In the genomic region with DNA sequence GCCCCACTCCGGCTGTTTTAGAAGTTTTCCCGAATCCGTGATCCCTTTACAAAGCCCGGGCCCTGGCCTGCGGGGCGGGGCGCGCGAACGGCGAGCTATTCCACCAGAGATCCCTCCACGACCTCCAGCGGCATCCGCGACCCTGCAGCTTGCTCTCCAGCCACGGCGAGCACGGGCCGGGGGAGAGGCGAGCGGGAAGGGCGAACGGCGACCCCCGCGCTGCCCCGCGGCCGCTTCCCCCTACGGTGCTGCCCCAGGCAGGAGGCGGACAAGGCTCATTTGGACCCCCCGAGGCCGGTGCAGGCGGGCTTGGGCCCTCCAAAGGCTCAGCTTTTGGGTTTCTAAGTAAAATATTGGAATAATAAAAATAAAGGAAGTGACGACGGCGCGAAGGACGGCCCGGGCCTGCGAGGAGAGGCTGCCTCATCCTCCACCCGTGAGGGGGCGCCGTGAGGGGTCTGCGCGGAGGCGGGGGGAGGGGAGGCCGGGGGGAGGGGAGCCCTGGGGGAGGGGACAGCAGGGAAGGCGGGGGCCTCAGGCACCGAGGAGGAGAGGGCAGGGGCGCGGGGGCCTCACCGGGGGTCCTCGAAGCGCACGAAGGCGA, we compare ENCODE assay signal across 8 cellular contexts. TPM values are rescaled to one million over a fixed set of nuclear protein-coding genes. Genes with fewer than 3 reads are reported as not detected.
DNase-seq lines count a peak whose midpoint lies in the region; ATAC-seq and TF ChIP-seq lines count a peak whose summit lies in the region.

No MANE protein-coding gene starts in this region.

- H3K4me1 ChIP-seq in ectodermal cell (ENCODE audit: control insufficient read depth, insufficient read depth, low read length): peaks cover 12% of the 10 kb centered on the region
- H3K4me1 ChIP-seq in mesodermal cell (ENCODE audit: control insufficient read depth, insufficient read depth, low read length, poor library complexity, severe bottlenecking): peaks cover 8% of the 10 kb centered on the region

- TF ChIP-seq CTCF in AG10803 (conservative IDR thresholded peaks at IDR 0.05; ENCODE audit: low read length) (no peak), WTC11 (IDR thresholded peaks at IDR 0.05) (no peak)

- POLR2A ChIA-PET in WTC11 (lab: Charles Lee): interaction anchor here (1.3 to 2.7 kb wide), 2 partner anchors 27 to 113 kb away, joined by 4 to 9 read pairs; a partner anchor contains a TSS

- H3K9me3 ChIP-seq in ectodermal cell (ENCODE audit: control insufficient read depth, low read length) (no peaks in the 10 kb centered on the region), mesodermal cell (ENCODE audit: control insufficient read depth, low read length) (no peaks in the 10 kb centered on the region)

- H3K4me3 ChIP-seq in AG10803 (ENCODE audit: low read length) (peak overlapping the region; percentile 91), ectodermal cell (ENCODE audit: insufficient read depth, low read depth, low read length) (peak overlapping the region; percentile 90), mesodermal cell (ENCODE audit: extremely low read depth, insufficient read depth, low read length, poor library complexity, severe bottlenecking) (peak overlapping the region; percentile 87)

- H3K4me1 Mint-ChIP-seq in WTC11: peaks cover 26% of the 10 kb centered on the region
- peaks cover 70% of the 10 kb centered on the region for H3K4me1 Mint-ChIP-seq in stimulated activated naive CD8-positive, alpha-beta T cell treated with anti-CD3 and anti-CD28 coated beads, Interleukin-15, amount 100 ng/mL, for 72 hours

- H3K9me3 Mint-ChIP-seq in WTC11: no peaks in the 10 kb centered on the region
- H3K9me3 Mint-ChIP-seq in stimulated activated naive CD8-positive, alpha-beta T cell treated with anti-CD3 and anti-CD28 coated beads, Interleukin-15, amount 100 ng/mL, for 72 hours: no peaks in the 10 kb centered on the region

- peaks cover 19% of the 10 kb centered on the region for H3K36me3 ChIP-seq in ectodermal cell (ENCODE audit: control insufficient read depth, insufficient read depth, low read length)
- peaks cover 42% of the 10 kb centered on the region for H3K36me3 ChIP-seq in mesodermal cell (ENCODE audit: control insufficient read depth, insufficient read depth, low read length)

- peak; percentile 40 for ATAC-seq in GM18909 (IDR thresholded peaks at IDR 0.05; ENCODE audit: poor library complexity, unreplicated experiment)
- ATAC-seq in HG03196 (IDR thresholded peaks at IDR 0.05; ENCODE audit: unreplicated experiment): peak; percentile 21
- ATAC-seq in WTC11: peak; percentile 10
- peak; percentile 56 for ATAC-seq in stimulated activated naive CD8-positive, alpha-beta T cell treated with anti-CD3 and anti-CD28 coated beads, Interleukin-15, amount 100 ng/mL, for 72 hours

- 0% methylated on average over 53 to 57 of the region's 57 CpGs for WGBS in ectodermal cell, 2 experiments
- 0 to 2% methylated on average over 36 to 37 of the region's 57 CpGs for whole genome bisulfite sequencing in mesodermal cell (ENCODE audit: insufficient coverage in 2 of 2), 2 experiments

- CTCF ChIA-PET in WTC11 (lab: Charles Lee): interaction anchor here (0.7 to 3.4 kb wide), 18 partner anchors 11 to 240 kb away, joined by 3 to 44 read pairs (median 5); a partner anchor contains a TSS

- DNase-seq in AG10803 (ENCODE audit: low read depth): peak; percentile 13
- no peak for DNase-seq in WTC11 (ENCODE audit: low spot score)
- DNase-seq in stimulated activated naive CD8-positive, alpha-beta T cell treated with anti-CD3 and anti-CD28 coated beads, Interleukin-15, amount 100 ng/mL, for 72 hours: peak in 1 of 2 donors; percentile 65
- no peak for DNase-seq in GDM1 (lab: John Stamatoyannopoulos, UW)

- H3K27ac Mint-ChIP-seq in WTC11: 0 out of 2 replicates have a peak overlapping the region, but pooled peaks have one; percentile 86
- peak overlapping the region; percentile 96 for H3K27ac Mint-ChIP-seq in stimulated activated naive CD8-positive, alpha-beta T cell treated with anti-CD3 and anti-CD28 coated beads, Interleukin-15, amount 100 ng/mL, for 72 hours

- H3K36me3 Mint-ChIP-seq in WTC11: peaks cover 28% of the 10 kb centered on the region

- H3K27ac ChIP-seq in ectodermal cell (ENCODE audit: insufficient read depth, low read depth, low read length, poor library complexity, severe bottlenecking): peak overlapping the region; percentile 89
- H3K27ac ChIP-seq in mesodermal cell (ENCODE audit: low read depth, low read length, severe bottlenecking): peak overlapping the region; percentile 88

- no peaks in the 10 kb centered on the region for H3K27me3 Mint-ChIP-seq in WTC11 (ENCODE audit: low read depth)
- H3K27me3 Mint-ChIP-seq in stimulated activated naive CD8-positive, alpha-beta T cell treated with anti-CD3 and anti-CD28 coated beads, Interleukin-15, amount 100 ng/mL, for 72 hours: no peaks in the 10 kb centered on the region

- peak overlapping the region; percentile 87 for H3K4me3 Mint-ChIP-seq in WTC11
- peak overlapping the region; percentile 93 to 98 for H3K4me3 Mint-ChIP-seq in stimulated activated naive CD8-positive, alpha-beta T cell treated with anti-CD3 and anti-CD28 coated beads, Interleukin-15, amount 100 ng/mL, for 72 hours

- no peaks in the 10 kb centered on the region for H3K27me3 ChIP-seq in ectodermal cell (ENCODE audit: control insufficient read depth, insufficient read depth, low read length, poor library complexity, severe bottlenecking)

TF ChIP-seq in WTC11, 78 proteins besides CTCF, POLR2A, EP300 and RAD21:
- no peak for TF ChIP-seq CREM (CRISPR knock-in tag; IDR thresholded peaks at IDR 0.05)
- TF ChIP-seq, protein P1, sequence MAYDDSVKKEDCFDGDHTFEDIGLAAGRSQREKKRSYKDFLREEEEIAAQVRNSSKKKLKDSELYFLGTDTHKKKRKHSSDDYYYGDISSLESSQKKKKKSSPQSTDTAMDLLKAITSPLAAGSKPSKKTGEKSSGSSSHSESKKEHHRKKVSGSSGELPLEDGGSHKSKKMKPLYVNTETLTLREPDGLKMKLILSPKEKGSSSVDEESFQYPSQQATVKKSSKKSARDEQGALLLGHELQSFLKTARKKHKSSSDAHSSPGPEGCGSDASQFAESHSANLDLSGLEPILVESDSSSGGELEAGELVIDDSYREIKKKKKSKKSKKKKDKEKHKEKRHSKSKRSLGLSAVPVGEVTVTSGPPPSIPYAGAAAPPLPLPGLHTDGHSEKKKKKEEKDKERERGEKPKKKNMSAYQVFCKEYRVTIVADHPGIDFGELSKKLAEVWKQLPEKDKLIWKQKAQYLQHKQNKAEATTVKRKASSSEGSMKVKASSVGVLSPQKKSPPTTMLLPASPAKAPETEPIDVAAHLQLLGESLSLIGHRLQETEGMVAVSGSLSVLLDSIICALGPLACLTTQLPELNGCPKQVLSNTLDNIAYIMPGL (CRISPR knock-in tag; IDR thresholded peaks at IDR 0.05): peak; percentile 49; the same call in 1 of the 2 replicates
- peak; percentile 48; the same call in 1 of the 2 replicates for TF ChIP-seq MYBL2 (CRISPR knock-in tag; IDR thresholded peaks at IDR 0.05)

RNA-seq across cellular contexts. Expression of a gene that starts 0.6 kb away (rescaled TPM):
- total RNA-seq in WTC11 (2021): 274 to 286 TPM (median 276 TPM) in 3 replicates
- polyA plus RNA-seq in ectodermal cell (2013, experiment 1 of 4): 288 TPM
- 276 TPM for polyA plus RNA-seq in ectodermal cell (2013, experiment 2 of 4)
- polyA plus RNA-seq in ectodermal cell (2013, experiment 3 of 4): 229 TPM
- 246 TPM for polyA plus RNA-seq in ectodermal cell (2013, experiment 4 of 4)
- 228 TPM for polyA plus RNA-seq in mesodermal cell (2013, experiment 1 of 2)
- 205 TPM for polyA plus RNA-seq in mesodermal cell (2013, experiment 2 of 2)

RNA-seq across cellular contexts. Expression of a gene that starts 22.7 kb away (rescaled TPM):
- total RNA-seq in WTC11 (2021): 29.8 to 36.9 TPM (median 33.9 TPM) in 3 replicates
- 21.6 TPM for polyA plus RNA-seq in ectodermal cell (2013, experiment 1 of 4)
- 22.2 TPM for polyA plus RNA-seq in ectodermal cell (2013, experiment 2 of 4)
- 18.3 TPM for polyA plus RNA-seq in ectodermal cell (2013, experiment 3 of 4)
- polyA plus RNA-seq in ectodermal cell (2013, experiment 4 of 4): 19.2 TPM
- polyA plus RNA-seq in mesodermal cell (2013, experiment 1 of 2): 15.2 TPM
- 15.5 TPM for polyA plus RNA-seq in mesodermal cell (2013, experiment 2 of 2)

RNA-seq across cellular contexts. Expression of a gene that starts 22.8 kb away (rescaled TPM):
- 59.5 to 75.3 TPM (median 60.4 TPM) in 3 replicates for total RNA-seq in WTC11 (2021)
- 54.9 TPM for polyA plus RNA-seq in ectodermal cell (2013, experiment 1 of 4)
- polyA plus RNA-seq in ectodermal cell (2013, experiment 2 of 4): 55.1 TPM
- 47.6 TPM for polyA plus RNA-seq in ectodermal cell (2013, experiment 3 of 4)
- polyA plus RNA-seq in ectodermal cell (2013, experiment 4 of 4): 52.2 TPM
- 56.1 TPM for polyA plus RNA-seq in mesodermal cell (2013, experiment 1 of 2)
- 58.8 TPM for polyA plus RNA-seq in mesodermal cell (2013, experiment 2 of 2)

RNA-seq across cellular contexts. Expression of a gene that starts 27.0 kb away (rescaled TPM):
- 327 to 470 TPM (median 463 TPM) in 3 replicates for total RNA-seq in WTC11 (2021)
- 387 TPM for polyA plus RNA-seq in ectodermal cell (2013, experiment 1 of 4)
- polyA plus RNA-seq in ectodermal cell (2013, experiment 2 of 4): 351 TPM
- 434 TPM for polyA plus RNA-seq in ectodermal cell (2013, experiment 3 of 4)
- polyA plus RNA-seq in ectodermal cell (2013, experiment 4 of 4): 466 TPM
- 450 TPM for polyA plus RNA-seq in mesodermal cell (2013, experiment 1 of 2)
- polyA plus RNA-seq in mesodermal cell (2013, experiment 2 of 2): 452 TPM

RNA-seq across cellular contexts. Expression of a gene that starts 31.0 kb away (rescaled TPM):
- total RNA-seq in WTC11 (2021): 511 to 573 TPM (median 515 TPM) in 3 replicates
- polyA plus RNA-seq in ectodermal cell (2013, experiment 1 of 4): 410 TPM
- 376 TPM for polyA plus RNA-seq in ectodermal cell (2013, experiment 2 of 4)
- 521 TPM for polyA plus RNA-seq in ectodermal cell (2013, experiment 3 of 4)
- 578 TPM for polyA plus RNA-seq in ectodermal cell (2013, experiment 4 of 4)
- polyA plus RNA-seq in mesodermal cell (2013, experiment 1 of 2): 581 TPM
- polyA plus RNA-seq in mesodermal cell (2013, experiment 2 of 2): 512 TPM
